In the genomic region with DNA sequence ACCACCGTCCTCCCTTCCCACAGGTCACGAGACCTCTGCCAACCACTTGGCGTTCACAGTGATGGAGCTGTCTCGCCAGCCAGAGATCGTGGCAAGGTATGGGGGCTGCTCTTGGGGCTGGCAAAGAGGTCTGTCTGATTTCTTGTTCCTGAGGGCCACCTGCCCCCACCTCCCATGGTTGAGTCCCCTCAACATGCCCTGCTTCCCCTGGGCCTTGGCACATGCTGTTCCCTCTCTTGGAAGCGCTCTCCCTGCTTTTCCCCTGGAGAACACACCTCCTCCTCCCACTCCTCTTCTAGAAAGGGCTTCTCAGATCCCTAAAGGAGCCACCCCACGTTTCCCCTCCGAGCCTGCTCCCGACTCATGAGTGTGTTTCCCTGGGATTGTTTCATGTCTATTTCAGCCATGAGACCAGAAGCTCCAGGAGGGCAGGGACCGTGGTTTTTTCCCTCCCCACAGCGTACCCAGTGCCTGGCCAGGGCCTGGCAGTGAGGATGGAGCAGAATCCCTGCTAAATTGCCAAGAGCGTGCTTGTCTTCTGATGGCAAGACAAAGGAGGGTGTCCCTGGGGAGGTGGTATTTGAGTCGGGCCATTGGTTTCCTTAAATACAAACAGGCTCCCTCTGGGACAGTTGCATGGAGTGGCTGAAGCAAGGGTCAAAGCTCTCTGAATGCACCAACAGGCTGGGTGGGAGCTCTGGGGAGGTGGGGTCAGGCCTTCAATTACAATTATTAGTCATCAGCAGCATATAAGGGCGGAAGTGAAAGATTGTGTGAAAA, we compare ENCODE assay signal across 1 cellular context.
TF ChIP-seq lines count a peak whose summit lies in the region.

No MANE protein-coding gene starts in this region.

TF ChIP-seq in IMR-90, 13 proteins besides CTCF, POLR2A, EP300 and RAD21 (continued from another document):
- TF ChIP-seq CHD1 (IDR thresholded peaks at IDR 0.05; ENCODE audit: low read depth, low read length) (no peak), MAFK (IDR thresholded peaks at IDR 0.05; ENCODE audit: low read depth, low read length) (no peak), MAZ (IDR thresholded peaks at IDR 0.05; ENCODE audit: borderline replicate concordance, low read depth, low read length) (no peak)
TF ChIP-seq in IMR-90: peak in this region for 0.
